1 cellular context compared by ENCODE assay signal in genomic region chrX:55056820-55057690, GRCh38.
TF ChIP-seq lines count a peak whose summit lies in the region.

No MANE protein-coding gene starts in this region.

TF ChIP-seq in GM23338, 12 proteins besides CTCF, POLR2A, EP300 and RAD21 (continued from another document):
- TF ChIP-seq, protein P1, sequence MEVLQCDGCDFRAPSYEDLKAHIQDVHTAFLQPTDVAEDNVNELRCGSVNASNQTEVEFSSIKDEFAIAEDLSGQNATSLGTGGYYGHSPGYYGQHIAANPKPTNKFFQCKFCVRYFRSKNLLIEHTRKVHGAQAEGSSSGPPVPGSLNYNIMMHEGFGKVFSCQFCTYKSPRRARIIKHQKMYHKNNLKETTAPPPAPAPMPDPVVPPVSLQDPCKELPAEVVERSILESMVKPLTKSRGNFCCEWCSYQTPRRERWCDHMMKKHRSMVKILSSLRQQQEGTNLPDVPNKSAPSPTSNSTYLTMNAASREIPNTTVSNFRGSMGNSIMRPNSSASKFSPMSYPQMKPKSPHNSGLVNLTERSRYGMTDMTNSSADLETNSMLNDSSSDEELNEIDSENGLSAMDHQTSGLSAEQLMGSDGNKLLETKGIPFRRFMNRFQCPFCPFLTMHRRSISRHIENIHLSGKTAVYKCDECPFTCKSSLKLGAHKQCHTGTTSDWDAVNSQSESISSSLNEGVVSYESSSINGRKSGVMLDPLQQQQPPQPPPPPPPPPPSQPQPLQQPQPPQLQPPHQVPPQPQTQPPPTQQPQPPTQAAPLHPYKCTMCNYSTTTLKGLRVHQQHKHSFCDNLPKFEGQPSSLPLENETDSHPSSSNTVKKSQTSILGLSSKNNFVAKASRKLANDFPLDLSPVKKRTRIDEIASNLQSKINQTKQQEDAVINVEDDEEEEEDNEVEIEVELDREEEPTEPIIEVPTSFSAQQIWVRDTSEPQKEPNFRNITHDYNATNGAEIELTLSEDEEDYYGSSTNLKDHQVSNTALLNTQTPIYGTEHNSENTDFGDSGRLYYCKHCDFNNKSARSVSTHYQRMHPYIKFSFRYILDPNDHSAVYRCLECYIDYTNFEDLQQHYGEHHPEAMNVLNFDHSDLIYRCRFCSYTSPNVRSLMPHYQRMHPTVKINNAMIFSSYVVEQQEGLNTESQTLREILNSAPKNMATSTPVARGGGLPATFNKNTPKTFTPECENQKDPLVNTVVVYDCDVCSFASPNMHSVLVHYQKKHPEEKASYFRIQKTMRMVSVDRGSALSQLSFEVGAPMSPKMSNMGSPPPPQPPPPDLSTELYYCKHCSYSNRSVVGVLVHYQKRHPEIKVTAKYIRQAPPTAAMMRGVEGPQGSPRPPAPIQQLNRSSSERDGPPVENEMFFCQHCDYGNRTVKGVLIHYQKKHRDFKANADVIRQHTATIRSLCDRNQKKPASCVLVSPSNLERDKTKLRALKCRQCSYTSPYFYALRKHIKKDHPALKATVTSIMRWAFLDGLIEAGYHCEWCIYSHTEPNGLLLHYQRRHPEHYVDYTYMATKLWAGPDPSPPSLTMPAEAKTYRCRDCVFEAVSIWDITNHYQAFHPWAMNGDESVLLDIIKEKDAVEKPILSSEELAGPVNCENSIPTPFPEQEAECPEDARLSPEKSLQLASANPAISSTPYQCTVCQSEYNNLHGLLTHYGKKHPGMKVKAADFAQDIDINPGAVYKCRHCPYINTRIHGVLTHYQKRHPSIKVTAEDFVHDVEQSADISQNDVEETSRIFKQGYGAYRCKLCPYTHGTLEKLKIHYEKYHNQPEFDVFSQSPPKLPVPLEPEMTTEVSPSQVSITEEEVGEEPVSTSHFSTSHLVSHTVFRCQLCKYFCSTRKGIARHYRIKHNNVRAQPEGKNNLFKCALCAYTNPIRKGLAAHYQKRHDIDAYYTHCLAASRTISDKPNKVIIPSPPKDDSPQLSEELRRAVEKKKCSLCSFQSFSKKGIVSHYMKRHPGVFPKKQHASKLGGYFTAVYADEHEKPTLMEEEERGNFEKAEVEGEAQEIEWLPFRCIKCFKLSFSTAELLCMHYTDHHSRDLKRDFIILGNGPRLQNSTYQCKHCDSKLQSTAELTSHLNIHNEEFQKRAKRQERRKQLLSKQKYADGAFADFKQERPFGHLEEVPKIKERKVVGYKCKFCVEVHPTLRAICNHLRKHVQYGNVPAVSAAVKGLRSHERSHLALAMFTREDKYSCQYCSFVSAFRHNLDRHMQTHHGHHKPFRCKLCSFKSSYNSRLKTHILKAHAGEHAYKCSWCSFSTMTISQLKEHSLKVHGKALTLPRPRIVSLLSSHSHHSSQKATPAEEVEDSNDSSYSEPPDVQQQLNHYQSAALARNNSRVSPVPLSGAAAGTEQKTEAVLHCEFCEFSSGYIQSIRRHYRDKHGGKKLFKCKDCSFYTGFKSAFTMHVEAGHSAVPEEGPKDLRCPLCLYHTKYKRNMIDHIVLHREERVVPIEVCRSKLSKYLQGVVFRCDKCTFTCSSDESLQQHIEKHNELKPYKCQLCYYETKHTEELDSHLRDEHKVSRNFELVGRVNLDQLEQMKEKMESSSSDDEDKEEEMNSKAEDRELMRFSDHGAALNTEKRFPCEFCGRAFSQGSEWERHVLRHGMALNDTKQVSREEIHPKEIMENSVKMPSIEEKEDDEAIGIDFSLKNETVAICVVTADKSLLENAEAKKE (CRISPR knock-in tag; IDR thresholded peaks at IDR 0.05): no peak
- TF ChIP-seq ZNF114 (CRISPR knock-in tag; IDR thresholded peaks at IDR 0.05) (no peak), EZH2phosphoT487 (IDR thresholded peaks at IDR 0.05; ENCODE audit: unreplicated experiment) (no peak)
TF ChIP-seq in GM23338: peak in this region for 0.
